In genomic region chr1:207277241-207277640, GRCh38 we compare ENCODE assay signal across 2 cellular contexts.
TF ChIP-seq lines count a peak whose summit lies in the region.

No MANE protein-coding gene starts in this region.

TF ChIP-seq in GM23338, 12 proteins besides CTCF, POLR2A, EP300 and RAD21:
- no peak for TF ChIP-seq JUNB (IDR thresholded peaks at IDR 0.05; ENCODE audit: unreplicated experiment)
- TF ChIP-seq NANOG (IDR thresholded peaks at IDR 0.05; ENCODE audit: borderline replicate concordance), result no peak
- TF ChIP-seq ZNF462 (CRISPR knock-in tag; IDR thresholded peaks at IDR 0.05), result no peak
- TF ChIP-seq ZNF331 (CRISPR knock-in tag; IDR thresholded peaks at IDR 0.05; ENCODE audit: low read depth), result no peak
- TF ChIP-seq REST (IDR thresholded peaks at IDR 0.05; ENCODE audit: unreplicated experiment), result no peak
- no peak for TF ChIP-seq POLR2AphosphoS5 (IDR thresholded peaks at IDR 0.05; ENCODE audit: low read depth)
- TF ChIP-seq ETS1 (IDR thresholded peaks at IDR 0.05), result no peak
- no peak for TF ChIP-seq ZNF114 (CRISPR knock-in tag; IDR thresholded peaks at IDR 0.05)
- TF ChIP-seq EZH2 (IDR thresholded peaks at IDR 0.05; ENCODE audit: low read depth, unreplicated experiment), result no peak
- TF ChIP-seq EZH2phosphoT487 (IDR thresholded peaks at IDR 0.05; ENCODE audit: unreplicated experiment), result no peak
- TF ChIP-seq STAT1 (IDR thresholded peaks at IDR 0.05; ENCODE audit: unreplicated experiment), result no peak
- TF ChIP-seq CREB1 (CRISPR knock-in tag; IDR thresholded peaks at IDR 0.05; ENCODE audit: low read depth), result no peak

TF ChIP-seq in HepG2, 621 proteins besides CTCF, POLR2A, EP300 and RAD21:
- TF ChIP-seq ZBED4 (CRISPR knock-in tag; IDR thresholded peaks at IDR 0.05; ENCODE audit: borderline replicate concordance) (no peak), ZSCAN5A (CRISPR knock-in tag; IDR thresholded peaks at IDR 0.05; ENCODE audit: borderline replicate concordance) (no peak), ZNF687 (CRISPR knock-in tag; IDR thresholded peaks at IDR 0.05) (no peak), RELA (CRISPR knock-in tag; IDR thresholded peaks at IDR 0.05) (no peak), U2AF1 (optimal IDR thresholded peaks at IDR 0.05; ENCODE audit: low read depth, low read length) (no peak), NR3C1 (CRISPR knock-in tag; IDR thresholded peaks at IDR 0.05) (no peak), ZNF335 (CRISPR knock-in tag; IDR thresholded peaks at IDR 0.05) (no peak), POGK (CRISPR knock-in tag; conservative IDR thresholded peaks at IDR 0.05) (no peak), FOXK1 (CRISPR knock-in tag; IDR thresholded peaks at IDR 0.05; ENCODE audit: borderline replicate concordance, low read depth) (no peak), MED1 (CRISPR knock-in tag; IDR thresholded peaks at IDR 0.05) (no peak), RFX1 (IDR thresholded peaks at IDR 0.05) (no peak), ZNF510 (CRISPR knock-in tag; IDR thresholded peaks at IDR 0.05; ENCODE audit: low read depth) (no peak)
